1 cellular context compared by ENCODE assay signal in the genomic region with DNA sequence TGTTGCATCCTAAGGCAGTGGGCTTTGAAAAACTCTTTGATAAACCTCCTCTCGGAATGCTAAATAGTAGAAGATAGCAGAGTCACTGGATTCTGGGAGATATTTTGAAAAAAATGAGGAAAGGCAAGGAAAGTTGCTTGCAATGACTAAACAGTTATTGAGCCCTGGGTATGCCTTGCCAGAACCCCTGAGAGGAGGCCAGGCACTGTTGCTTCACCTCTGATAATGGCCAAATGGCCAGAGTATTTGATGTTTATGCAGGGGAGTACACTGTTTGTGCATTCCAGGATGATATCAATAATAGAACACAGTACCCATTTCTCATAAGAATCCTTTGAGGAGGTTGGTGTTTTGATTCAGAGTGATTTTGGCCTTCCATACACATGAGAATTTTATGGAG.
TF ChIP-seq lines count a peak whose summit lies in the region.

No MANE protein-coding gene starts in this region.

TF ChIP-seq in H1, 55 proteins besides CTCF, POLR2A, EP300 and RAD21:
- no peak for TF ChIP-seq JUND (IDR thresholded peaks at IDR 0.05; ENCODE audit: low read length)
- no peak for TF ChIP-seq ZNF274 (IDR thresholded peaks at IDR 0.05; ENCODE audit: borderline replicate concordance, extremely low read depth, low read length)
- no peak for TF ChIP-seq SP4 (IDR thresholded peaks at IDR 0.05; ENCODE audit: low read length)
- TF ChIP-seq SIRT6 (IDR thresholded peaks at IDR 0.05; ENCODE audit: low read length) = no peak
- TF ChIP-seq TCF12 (IDR thresholded peaks at IDR 0.05; ENCODE audit: low read depth, low read length) = no peak
- TF ChIP-seq KDM4A (IDR thresholded peaks at IDR 0.05; ENCODE audit: low read depth, low read length, severe bottlenecking) = no peak
- no peak for TF ChIP-seq RFX5 (IDR thresholded peaks at IDR 0.05; ENCODE audit: borderline replicate concordance, low read depth, low read length)
- no peak for TF ChIP-seq RBBP5 (IDR thresholded peaks at IDR 0.05; ENCODE audit: borderline replicate concordance, low read depth, low read length)
